In genomic region chrX:52349681-52350080, GRCh38 we compare ENCODE assay signal across 9 cellular contexts. TPM values are rescaled to one million over a fixed set of nuclear protein-coding genes. Genes with fewer than 3 reads are reported as not detected.
"Had no signal": no experiment of that assay in that cellular context is flagged by ENCODE, and none has a peak within 500 bp of the region (broad histone marks: within the 10 kb centered on the region; RNA-seq: fewer than 3 reads in every experiment).

No MANE protein-coding gene starts in this region.

- H3K4me3 ChIP-seq: GM23338 had no signal

- DNase-seq: H9, HCEC 1CT, KG1 had no signal

- FAIRE-seq: H54, HTR-8/SVneo had no signal

- ATAC-seq: GM23338 had no signal

- H3K4me2 ChIP-seq: GM23338 had no signal

RNA-seq across cellular contexts. Expression of gene XAGE2, which starts 19.1 kb away (rescaled TPM):
- total RNA-seq: GM23338, H1, H9, HT-29 had no signal
- polyA plus RNA-seq: GM23338, H1, IgD-negative memory B cell had no signal
